Comparison of ENCODE assay signal across 8 cellular contexts in genomic region chr10:97498841-97499560, GRCh38. TPM values are rescaled to one million over a fixed set of nuclear protein-coding genes. Genes with fewer than 3 reads are reported as not detected.
DNase-seq lines count a peak whose midpoint lies in the region; ATAC-seq and TF ChIP-seq lines count a peak whose summit lies in the region.

UBTD1 (plus strand) TSS chr10:97498924; CDS start chr10:97499204, 280 bp downstream.

- H2AFZ ChIP-seq in neuron (ENCODE audit: low read depth, low read length) = peak within 1 kb of the TSS; percentile 75

- DNase-seq in C1 segment of cervical spinal cord (lab: John Stamatoyannopoulos, UW) (peak in 9 of 14 donors; percentile 32 to 81 (median 75)), H4 (ENCODE audit: low spot score) (peak; percentile 22), NT2/D1 (ENCODE audit: low read depth, low spot score) (no peak), activated gamma-delta T cell (lab: John Stamatoyannopoulos, UW) (peak; percentile 21), foreskin melanocyte (peak; percentile 28), upper lobe of left lung (peak; percentile 59 to 90), LoVo (ENCODE audit: low spot score) (no peak)

- peaks cover 5% of the 10 kb centered on the region for H3K4me1 ChIP-seq in NT2/D1 (ENCODE audit: insufficient read depth, insufficient read length)
- H3K4me1 ChIP-seq in neuron (ENCODE audit: insufficient read depth, low read length) = peaks cover 24% of the 10 kb centered on the region
- peaks cover 33 to 52% (median 49%) of the 10 kb centered on the region in 4 donors for H3K4me1 ChIP-seq in upper lobe of left lung

- TF ChIP-seq POLR2A in upper lobe of left lung (IDR thresholded peaks at IDR 0.05) = peak in 3 of 4 donors; percentile 55 to 75 (median 64)

- 0% methylated on average over 2 to 39 of the region's 66 CpGs for WGBS in upper lobe of left lung, 2 donors

- peak within 1 kb of the TSS; percentile 94 for H3K9ac ChIP-seq in NT2/D1 (ENCODE audit: insufficient read length, low read depth)

- peak in 1 of 6 experiments; percentile 7 for TF ChIP-seq CTCF in upper lobe of left lung (IDR thresholded peaks at IDR 0.05)

- H3K4me3 ChIP-seq in NT2/D1 (ENCODE audit: insufficient read length, low read depth) (peak within 1 kb of the TSS; percentile 93), neuron (ENCODE audit: low read length) (peak within 1 kb of the TSS; percentile 81), upper lobe of left lung (peak within 1 kb of the TSS; percentile 82 to 97 (median 90))

- peaks cover 28% of the 10 kb centered on the region for H3K27me3 ChIP-seq in NT2/D1 (ENCODE audit: insufficient read depth, insufficient read length)
- H3K27me3 ChIP-seq in neuron (ENCODE audit: insufficient read depth, low read length) = peaks cover 4% of the 10 kb centered on the region
- H3K27me3 ChIP-seq in upper lobe of left lung = no peaks in the 10 kb centered on the region

- peaks cover 9% of the 10 kb centered on the region for H3K36me3 ChIP-seq in NT2/D1 (ENCODE audit: insufficient read depth, insufficient read length, low read length)
- H3K36me3 ChIP-seq in neuron (ENCODE audit: insufficient read depth, low read length) = no peaks in the 10 kb centered on the region
- H3K36me3 ChIP-seq in upper lobe of left lung = no peaks in the 10 kb centered on the region

- H3K9me3 ChIP-seq in NT2/D1 (ENCODE audit: insufficient read depth, low read length) (no peaks in the 10 kb centered on the region), neuron (ENCODE audit: low read length) (no peaks in the 10 kb centered on the region), upper lobe of left lung (no peaks in the 10 kb centered on the region)

- H3K27ac ChIP-seq in upper lobe of left lung = peak within 1 kb of the TSS; percentile 91 to 97 (median 93)

- ATAC-seq in upper lobe of left lung (ENCODE audit: low FRiP score in 2 of 2) = peak in 1 of 2 donors; percentile 20

- no peak for TF ChIP-seq EP300 in upper lobe of left lung (IDR thresholded peaks at IDR 0.05)

RNA-seq across cellular contexts. Expression of gene UBTD1, which starts in this region (rescaled TPM):
- 9.6 and 10.6 TPM in 2 replicates for total RNA-seq in H4 (2014; rRNA removed; shearing (Covaris generic))
- 10 to 100 TPM; 40.6 to 93.1 (median 67.3) TPM for total RNA-seq in upper lobe of left lung

Comparison
In these comparisons a context has a peak if more than half of its experiments do, and no peak if none do; other contexts are left out.
1. DNase-seq: peak in C1 segment of cervical spinal cord (9 of 14), H4 (single experiment), activated gamma-delta T cell (single experiment), foreskin melanocyte (single experiment) and upper lobe of left lung (2 of 2); none in NT2/D1 (single experiment) and LoVo (single experiment).
2. Peak in every context shown above with its lines, with median percentiles within 50 percentile points of each other: H3K4me3 ChIP-seq.